In genomic region chr2:231387904-231388724, GRCh38 we compare ENCODE assay signal across 1 cellular context.
A peak's percentile ranks its signal among the peaks of the same experiment; 100 is the strongest.
TF ChIP-seq lines count a peak whose summit lies in the region.

No MANE protein-coding gene starts in this region.

TF ChIP-seq in HepG2, 621 proteins besides CTCF, POLR2A, EP300 and RAD21 (continued from another document and continues in another):
- no peak for TF ChIP-seq PAXIP1 (CRISPR knock-in tag; conservative IDR thresholded peaks at IDR 0.05)
- no peak for TF ChIP-seq ZNF773 (CRISPR knock-in tag; IDR thresholded peaks at IDR 0.05; ENCODE audit: borderline replicate concordance)
- TF ChIP-seq TCF7L2 (IDR thresholded peaks at IDR 0.05; ENCODE audit: low read depth, low read length) = no peak
- no peak for TF ChIP-seq YEATS4 (CRISPR knock-in tag; IDR thresholded peaks at IDR 0.05; ENCODE audit: borderline replicate concordance)
- TF ChIP-seq CHD2 (IDR thresholded peaks at IDR 0.05; ENCODE audit: low read depth, low read length) = no peak
- peak; percentile 51; the same call in 1 of the 2 replicates for TF ChIP-seq ZNF12 (CRISPR knock-in tag; IDR thresholded peaks at IDR 0.05)
- TF ChIP-seq THAP9 (CRISPR knock-in tag; IDR thresholded peaks at IDR 0.05; ENCODE audit: borderline replicate concordance) = no peak; the same call in 1 of the 2 replicates
- TF ChIP-seq HHEX (CRISPR knock-in tag; IDR thresholded peaks at IDR 0.05) = no peak
- TF ChIP-seq ZNF326 (CRISPR knock-in tag; IDR thresholded peaks at IDR 0.05; ENCODE audit: borderline replicate concordance) = no peak
- no peak; the same call in 1 of the 2 replicates for TF ChIP-seq ZNF556 (CRISPR knock-in tag; IDR thresholded peaks at IDR 0.05; ENCODE audit: borderline replicate concordance)
- no peak for TF ChIP-seq KLF11 (CRISPR knock-in tag; IDR thresholded peaks at IDR 0.05)
- TF ChIP-seq ZNF282 (IDR thresholded peaks at IDR 0.05; ENCODE audit: partially characterized antibody) = no peak
- no peak for TF ChIP-seq ZNF740 (CRISPR knock-in tag; IDR thresholded peaks at IDR 0.05)
- no peak for TF ChIP-seq KLF16 (CRISPR knock-in tag; IDR thresholded peaks at IDR 0.05)
- 0 out of 2 replicates have a peak, but pooled peaks have one; percentile 30 for TF ChIP-seq ZNF230 (CRISPR knock-in tag; IDR thresholded peaks at IDR 0.05)
- TF ChIP-seq ZFP62 (CRISPR knock-in tag; IDR thresholded peaks at IDR 0.05) = no peak
- TF ChIP-seq ZNF672 (CRISPR knock-in tag; IDR thresholded peaks at IDR 0.05) = no peak
- 0 out of 2 replicates have a peak, but pooled peaks have one; percentile 38 for TF ChIP-seq ZNF678 (CRISPR knock-in tag; IDR thresholded peaks at IDR 0.05)
- TF ChIP-seq PHF20 (CRISPR knock-in tag; IDR thresholded peaks at IDR 0.05) = no peak
- no peak for TF ChIP-seq IKZF1 (IDR thresholded peaks at IDR 0.05)
- no peak for TF ChIP-seq ZNF546 (CRISPR knock-in tag; conservative IDR thresholded peaks at IDR 0.05)
- no peak for TF ChIP-seq ZNF124 (CRISPR knock-in tag; IDR thresholded peaks at IDR 0.05)
- no peak for TF ChIP-seq NCOA2 (CRISPR knock-in tag; IDR thresholded peaks at IDR 0.05)
- no peak for TF ChIP-seq ZNF737 (CRISPR knock-in tag; IDR thresholded peaks at IDR 0.05; ENCODE audit: borderline replicate concordance)
- no peak for TF ChIP-seq NR1H2 (CRISPR knock-in tag; IDR thresholded peaks at IDR 0.05; ENCODE audit: borderline replicate concordance, low read depth)
- no peak for TF ChIP-seq HINFP (CRISPR knock-in tag; IDR thresholded peaks at IDR 0.05; ENCODE audit: low read depth)
- no peak for TF ChIP-seq ZMAT5 (CRISPR knock-in tag; IDR thresholded peaks at IDR 0.05; ENCODE audit: borderline replicate concordance, low read depth)
- TF ChIP-seq GABPA (IDR thresholded peaks at IDR 0.05; ENCODE audit: low read depth, low read length) = no peak
- TF ChIP-seq GABPA (CRISPR knock-in tag; IDR thresholded peaks at IDR 0.05; ENCODE audit: low read depth) = no peak
- TF ChIP-seq ZNF784 (CRISPR knock-in tag; IDR thresholded peaks at IDR 0.05; ENCODE audit: borderline replicate concordance) = no peak
- no peak for TF ChIP-seq ZXDC (CRISPR knock-in tag; IDR thresholded peaks at IDR 0.05)
- TF ChIP-seq ARNTL (CRISPR knock-in tag; IDR thresholded peaks at IDR 0.05) = no peak
- no peak for TF ChIP-seq MNT (IDR thresholded peaks at IDR 0.05)
- TF ChIP-seq ZMYM4 (CRISPR knock-in tag; IDR thresholded peaks at IDR 0.05) = no peak
- TF ChIP-seq ESRRA (CRISPR knock-in tag; IDR thresholded peaks at IDR 0.05; ENCODE audit: low read depth) = 0 out of 2 replicates have a peak, but pooled peaks have one; percentile 47
- TF ChIP-seq ZNF770 (CRISPR knock-in tag; IDR thresholded peaks at IDR 0.05) = no peak; the same call in none of the 2 replicates
- TF ChIP-seq ZNF468 (CRISPR knock-in tag; IDR thresholded peaks at IDR 0.05) = no peak
- no peak for TF ChIP-seq ZFP36 (IDR thresholded peaks at IDR 0.05; ENCODE audit: borderline replicate concordance, low read depth, low read length, partially characterized antibody)
- no peak for TF ChIP-seq TBP (CRISPR knock-in tag; IDR thresholded peaks at IDR 0.05)
- peak; percentile 66 for TF ChIP-seq HNRNPLL (IDR thresholded peaks at IDR 0.05; ENCODE audit: low read depth, low read length, poor library complexity, severe bottlenecking)
- no peak for TF ChIP-seq MYC (CRISPR knock-in tag; IDR thresholded peaks at IDR 0.05; ENCODE audit: borderline replicate concordance)
- TF ChIP-seq EED (CRISPR knock-in tag; IDR thresholded peaks at IDR 0.05) = no peak
- TF ChIP-seq SRSF9 (IDR thresholded peaks at IDR 0.05; ENCODE audit: borderline replicate concordance, insufficient read depth, low read depth, low read length, poor library complexity, severe bottlenecking) = no peak
- no peak for TF ChIP-seq ZNF878 (CRISPR knock-in tag; IDR thresholded peaks at IDR 0.05)
- no peak for TF ChIP-seq ZNF510 (CRISPR knock-in tag; IDR thresholded peaks at IDR 0.05; ENCODE audit: low read depth)
- TF ChIP-seq SOX13 (IDR thresholded peaks at IDR 0.05) = no peak
- no peak for TF ChIP-seq SOX13 (CRISPR knock-in tag; conservative IDR thresholded peaks at IDR 0.05 in 1 of 2, IDR thresholded peaks at IDR 0.05 in 1 of 2)
- TF ChIP-seq ZNF207 (IDR thresholded peaks at IDR 0.05; ENCODE audit: borderline replicate concordance) = no peak
- 0 out of 2 replicates have a peak, but pooled peaks have one; percentile 83 for TF ChIP-seq CAMTA2 (CRISPR knock-in tag; IDR thresholded peaks at IDR 0.05; ENCODE audit: borderline replicate concordance)
- no peak for TF ChIP-seq BRCA1 (CRISPR knock-in tag; IDR thresholded peaks at IDR 0.05)
- TF ChIP-seq NR2C2 (CRISPR knock-in tag; IDR thresholded peaks at IDR 0.05; ENCODE audit: borderline replicate concordance) = no peak
- no peak for TF ChIP-seq ZNF143 (CRISPR knock-in tag; IDR thresholded peaks at IDR 0.05)
- TF ChIP-seq ZNF7 (CRISPR knock-in tag; IDR thresholded peaks at IDR 0.05) = no peak
- no peak for TF ChIP-seq GLMP (CRISPR knock-in tag; IDR thresholded peaks at IDR 0.05; ENCODE audit: borderline replicate concordance)
- TF ChIP-seq ETV6 (CRISPR knock-in tag; conservative IDR thresholded peaks at IDR 0.05) = no peak
- TF ChIP-seq PHF21A (CRISPR knock-in tag; IDR thresholded peaks at IDR 0.05) = no peak
- peak; percentile 49; the same call in 1 of the 2 replicates for TF ChIP-seq ZNF44 (CRISPR knock-in tag; IDR thresholded peaks at IDR 0.05)
